23 cellular contexts compared by ENCODE assay signal in the genomic region with DNA sequence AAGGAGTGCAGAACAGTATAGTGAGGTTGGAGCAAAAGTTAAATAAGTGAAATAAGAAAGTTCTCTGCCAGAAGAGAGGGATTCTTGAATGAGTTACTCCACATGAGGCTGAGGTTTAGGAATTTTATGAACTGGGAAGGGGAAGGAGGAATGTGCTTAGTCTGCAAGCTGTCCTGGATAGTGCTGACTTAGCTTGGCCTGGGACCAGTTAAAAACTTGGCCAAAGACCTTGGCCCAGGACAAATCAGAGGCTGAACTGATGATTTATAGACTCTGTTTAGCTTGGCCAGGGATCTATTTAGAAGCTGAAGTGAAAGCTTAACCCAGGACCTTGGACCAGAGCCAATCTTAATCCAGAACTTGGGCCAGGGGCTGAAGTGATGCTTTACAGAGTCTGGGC.
"Had no signal": no experiment of that assay in that cellular context is flagged by ENCODE, and none has a peak within 500 bp of the region (broad histone marks: within the 10 kb centered on the region; RNA-seq: fewer than 3 reads in every experiment).

No MANE protein-coding gene starts in this region.

- ATAC-seq: activated CD8-positive, alpha-beta T cell treated with anti-CD3 and anti-CD28 coated beads for 36 hours; gastroesophageal sphincter; sciatic nerve had no signal

- H3K4me1 ChIP-seq: gastroesophageal sphincter, suprapubic skin, tibial nerve had no signal

- H3K36me3 ChIP-seq: cardiac muscle cell, gastroesophageal sphincter, suprapubic skin, tibial nerve had no signal

- H3K4me3 ChIP-seq: cardiac muscle cell, coronary artery, dorsolateral prefrontal cortex, gastroesophageal sphincter, suprapubic skin, tibial nerve had no signal

- H3K27ac ChIP-seq: cardiac muscle cell, coronary artery, dorsolateral prefrontal cortex, gastroesophageal sphincter, suprapubic skin, tibial nerve had no signal

- H3K27me3 ChIP-seq: cardiac muscle cell, dorsolateral prefrontal cortex, gastroesophageal sphincter, suprapubic skin, tibial nerve had no signal

- H3K9me3 ChIP-seq: gastroesophageal sphincter, suprapubic skin, tibial nerve had no signal

- DNase-seq: activated B cell treated with CpG ODN at 0.5 μM for 24 hours; activated CD4-positive, alpha-beta T cell treated with anti-CD3 and anti-CD28 coated beads, Interleukin-2, amount 50 U/mL, for 1 hour; activated CD8-positive, alpha-beta T cell treated with anti-CD3 and anti-CD28 coated beads for 36 hours; activated naive CD4-positive, alpha-beta T cell; activated T-cell treated with anti-CD3 and anti-CD28 coated beads, Interleukin-2, amount 50 U/mL, for 48 hours; anterior cingulate cortex; dorsolateral prefrontal cortex; effector memory CD4-positive, alpha-beta T cell; erythroblast; hypothalamus; immature natural killer cell; kidney; mammary epithelial cell; stimulated activated CD4-positive, alpha-beta T cell treated with anti-CD3 and anti-CD28 coated beads, Interleukin-15, amount 100 ng/mL, for 24 hours; stimulated activated CD4-positive, alpha-beta T cell treated with anti-CD3 and anti-CD28 coated beads, Interleukin-2, amount 100 ng/mL, for 24 hours; stimulated activated naive CD4-positive, alpha-beta T cell; T-helper 2 cell had no signal
